In the genomic region with DNA sequence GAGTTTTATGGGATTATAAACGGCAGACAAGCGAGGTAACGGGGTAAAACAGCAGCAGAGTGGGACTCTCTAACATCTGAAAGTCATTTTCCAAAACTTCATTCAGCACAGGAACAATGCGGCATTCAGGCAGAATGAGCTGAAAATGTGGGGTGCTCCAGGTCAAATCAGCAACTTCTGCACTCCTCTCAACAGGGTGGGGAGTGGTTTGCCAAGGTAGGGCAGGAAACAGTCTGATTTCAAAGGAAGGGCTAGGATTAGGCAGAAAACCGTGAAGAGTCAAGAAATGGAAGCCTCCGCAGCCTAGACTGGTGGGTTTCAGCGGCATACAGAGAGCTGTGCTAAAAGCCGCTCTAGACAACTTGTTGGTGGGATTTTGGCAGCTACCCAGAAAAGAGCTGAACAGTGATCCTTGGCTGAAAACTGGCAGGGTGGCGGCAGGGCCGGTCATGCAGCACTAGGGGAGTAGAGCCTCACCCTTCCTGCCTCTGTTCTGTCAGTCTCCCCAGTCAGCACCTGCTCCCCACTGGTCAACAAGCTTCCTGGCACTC, we compare ENCODE assay signal across 7 cellular contexts.
DNase-seq lines count a peak whose midpoint lies in the region; ATAC-seq and TF ChIP-seq lines count a peak whose summit lies in the region.

No MANE protein-coding gene starts in this region.

- H2AFZ ChIP-seq in IMR-90 (replicated peaks; ENCODE audit: low read length, poor library complexity) (peak overlapping the region; percentile 81), SK-N-SH (ENCODE audit: low read depth) (peak overlapping the region; percentile 88)

- peaks cover 13% of the 10 kb centered on the region for H3F3A ChIP-seq in SK-N-SH (replicated peaks; ENCODE audit: insufficient read depth)

- TF ChIP-seq RAD21 in IMR-90 (IDR thresholded peaks at IDR 0.05; ENCODE audit: low read length) = no peak
- TF ChIP-seq RAD21 in SK-N-SH (IDR thresholded peaks at IDR 0.05; ENCODE audit: low read length) = no peak; the same call in 1 of the 2 replicates

- no peaks in the 10 kb centered on the region for H3K9me3 Mint-ChIP-seq in stimulated activated naive B cell treated with anti-CD40 and anti-IgM and Interleukin-4, amounts not matched to agents 10 μg/mL and 1 μg/mL and 100 μg/mL, for 72 hours

- H3K4me2 ChIP-seq in IMR-90 (ENCODE audit: low read depth, low read length) (peak overlapping the region; percentile 10; the same call in 1 of the 2 replicates), SK-N-SH (peak overlapping the region; percentile 80)

- H3K4me3 Mint-ChIP-seq in stimulated activated naive B cell treated with anti-CD40 and anti-IgM and Interleukin-4, amounts not matched to agents 10 μg/mL and 1 μg/mL and 100 μg/mL, for 72 hours = peak overlapping the region; percentile 72 to 73

- TF ChIP-seq POLR2A in IMR-90 (IDR thresholded peaks at IDR 0.05; ENCODE audit: low read depth, low read length) (no peak), body of pancreas (IDR thresholded peaks at IDR 0.05) (no peak)

- H4K91ac ChIP-seq in IMR-90 (ENCODE audit: insufficient read depth, low read depth, low read length) = no peak overlapping the region

- no peak overlapping the region for H3K27ac ChIP-seq in IMR-90 (ENCODE audit: insufficient read depth, low read length)
- peak overlapping the region; percentile 51 to 98; a peak in 3 of 4 replicates for H3K27ac ChIP-seq in SK-N-SH (ENCODE audit: low read depth in 2 of 2, low read length in 1 of 2)
- peak overlapping the region in 2 of 4 donors; percentile 19 to 44 for H3K27ac ChIP-seq in body of pancreas

- H3K4me1 Mint-ChIP-seq in stimulated activated naive B cell treated with anti-CD40 and anti-IgM and Interleukin-4, amounts not matched to agents 10 μg/mL and 1 μg/mL and 100 μg/mL, for 72 hours = peaks cover 24 to 40% of the 10 kb centered on the region in 2 donors

- H3K23ac ChIP-seq in IMR-90 (ENCODE audit: low read depth, low read length) = peak overlapping the region; percentile 21; the same call in 1 of the 2 replicates

- POLR2A ChIA-PET in IMR-90 (lab: Charles Lee; ENCODE audit: unreplicated experiment) (no interaction called here), SK-N-SH (lab: Yijun Ruan, JAX) (interaction anchor here (0.7 to 3.7 kb wide), 7 partner anchors 153 to 931 kb away, joined by 3 to 19 read pairs (median 6); no protein-coding TSS in a partner anchor)

- H3K9me3 ChIP-seq in IMR-90 (ENCODE audit: control insufficient read depth, insufficient read depth, low read length) (no peaks in the 10 kb centered on the region), SK-N-SH (no peaks in the 10 kb centered on the region), body of pancreas (no peaks in the 10 kb centered on the region)

- H3K9me1 ChIP-seq in IMR-90 (ENCODE audit: insufficient read depth, low read length) = peaks cover 2% of the 10 kb centered on the region; the same call in 1 of the 2 replicates

- no peak overlapping the region for H3K14ac ChIP-seq in IMR-90 (replicated peaks; ENCODE audit: low read depth, low read length)

- H3K4me1 ChIP-seq in IMR-90 (ENCODE audit: control insufficient read depth, insufficient read depth, low read length) = peaks cover 2% of the 10 kb centered on the region
- peaks cover 33 to 42% of the 10 kb centered on the region in 2 experiments for H3K4me1 ChIP-seq in SK-N-SH (ENCODE audit: control insufficient read depth in 1 of 2, insufficient read depth in 2 of 2, low read depth in 1 of 2, low read length in 1 of 2)
- peaks cover 10% of the 10 kb centered on the region for H3K4me1 ChIP-seq in body of pancreas

- no peak overlapping the region for H3K9ac ChIP-seq in IMR-90 (ENCODE audit: low read depth, low read length)
- peak overlapping the region; percentile 31; the same call in 1 of the 2 replicates for H3K9ac ChIP-seq in SK-N-SH

- BruUV-seq in IMR-90 (replicated peaks; lab: Mats Ljungman, UMichigan) = no TSS peak

- H4K5ac ChIP-seq in IMR-90 (ENCODE audit: low read depth, low read length) = no peak overlapping the region

- TF ChIP-seq EP300 in SK-N-SH (IDR thresholded peaks at IDR 0.05; ENCODE audit: borderline replicate concordance in 1 of 2, low read depth in 1 of 2, low read length in 1 of 2) = no peak

- no peak overlapping the region; the same call in 1 of the 2 replicates for H2AK5ac ChIP-seq in IMR-90 (ENCODE audit: low read depth, low read length)

- no peaks in the 10 kb centered on the region for H3K9me2 ChIP-seq in SK-N-SH

- no peaks in the 10 kb centered on the region for H3K27me3 Mint-ChIP-seq in stimulated activated naive B cell treated with anti-CD40 and anti-IgM and Interleukin-4, amounts not matched to agents 10 μg/mL and 1 μg/mL and 100 μg/mL, for 72 hours

- CTCF ChIA-PET in IMR-90 (lab: Yijun Ruan, JAX) (interaction anchor here (1.1 to 1.9 kb wide), 3 partner anchors 15 to 931 kb away, joined by 3 to 6 read pairs (median 5); no protein-coding TSS in a partner anchor), SK-N-SH (lab: Yijun Ruan, JAX) (interaction anchor here (0.7 to 5.6 kb wide), 19 partner anchors 13 to 971 kb away, joined by 3 to 67 read pairs (median 5); a partner anchor contains a TSS)

- H3K79me1 ChIP-seq in IMR-90 (ENCODE audit: low read depth in 1 of 2, low read length in 2 of 2) = no peaks in the 10 kb centered on the region

- H3K18ac ChIP-seq in IMR-90 (ENCODE audit: low read depth, low read length) = no peak overlapping the region

- intact Hi-C loops in IMR-90 (cut with micrococcal nuclease) (loop anchor here (5.0 kb wide), 2 partner anchors 341 to 929 kb away; no protein-coding TSS in a partner anchor), body of pancreas (cut with DNase I) (no loop called here), left colon (cut with DNase I, micrococcal nuclease) (loop anchor here in 1 of 2 donors (5.0 to 10.0 kb wide), 3 partner anchors 156 to 534 kb away; a partner anchor contains a TSS)

- in situ Hi-C loops in IMR-90 (cut with MboI; ENCODE audit: low sequenced_read_pairs) = loop anchor here (25.0 kb wide), 1 partner anchor 451 kb away; no protein-coding TSS in a partner anchor

- H3K36me3 ChIP-seq in IMR-90 (ENCODE audit: control insufficient read depth, insufficient read depth, low read length) (no peaks in the 10 kb centered on the region), SK-N-SH (replicated peaks in 1 of 2; ENCODE audit: control insufficient read depth in 1 of 2, insufficient read depth in 2 of 2, low read length in 1 of 2) (no peaks in the 10 kb centered on the region), body of pancreas (replicated peaks in 1 of 2; ENCODE audit: insufficient read depth in 1 of 2, low read depth in 2 of 2) (no peaks in the 10 kb centered on the region)

- H3K79me2 ChIP-seq in SK-N-SH (ENCODE audit: insufficient read depth) = no peaks in the 10 kb centered on the region

- H4K8ac ChIP-seq in IMR-90 (ENCODE audit: low read depth in 2 of 2, low read length in 2 of 2) = no peak overlapping the region; a peak in 1 of 4 replicates

- TF ChIP-seq CTCF in IMR-90 (conservative IDR thresholded peaks at IDR 0.05; ENCODE audit: low read depth, low read length) = no peak
- TF ChIP-seq CTCF in SK-N-SH (IDR thresholded peaks at IDR 0.05) = no peak
- TF ChIP-seq CTCF in body of pancreas (IDR thresholded peaks at IDR 0.05) = no peak

- H2BK120ac ChIP-seq in IMR-90 (ENCODE audit: low read depth, low read length) = no peak overlapping the region

- H3K27ac Mint-ChIP-seq in stimulated activated naive B cell treated with anti-CD40 and anti-IgM and Interleukin-4, amounts not matched to agents 10 μg/mL and 1 μg/mL and 100 μg/mL, for 72 hours = peak overlapping the region; percentile 85

- no peak overlapping the region for H3K56ac ChIP-seq in IMR-90 (ENCODE audit: extremely low read depth, insufficient read depth, low read length)

- 49% methylated on average over 3 of the region's 10 CpGs; no CpG with 5 or more reads in 1 of the 2 experiments for WGBS in IMR-90 (ENCODE audit: extremely low coverage in 2 of 2, insufficient read length in 1 of 2), 2 experiments
- 17% methylated on average over 10 of the region's 10 CpGs for WGBS in SK-N-SH (ENCODE audit: low lambda C conversion rate)
- 28 to 38% methylated on average over 10 of the region's 10 CpGs for WGBS in body of pancreas, 2 donors

- H2BK15ac ChIP-seq in IMR-90 (ENCODE audit: low read depth, low read length) = no peak overlapping the region; the same call in 2 of the 3 replicates

- ATAC-seq in IMR-90 (ENCODE audit: low read depth) = no peak
- no peak for ATAC-seq in body of pancreas
- peak; percentile 56 for ATAC-seq in left colon
- no peak for ATAC-seq in stimulated activated naive B cell treated with anti-CD40 and anti-IgM and Interleukin-4, amounts not matched to agents 10 μg/mL and 1 μg/mL and 100 μg/mL, for 72 hours (replicated peaks)
- no peak for ATAC-seq in HG02852 (IDR thresholded peaks at IDR 0.05; ENCODE audit: unreplicated experiment)
- no peak for ATAC-seq in HG03457 (IDR thresholded peaks at IDR 0.05; ENCODE audit: unreplicated experiment)

- no peaks in the 10 kb centered on the region for H4K20me1 ChIP-seq in IMR-90 (ENCODE audit: insufficient read depth, low read length)
- no peaks in the 10 kb centered on the region for H4K20me1 ChIP-seq in SK-N-SH (ENCODE audit: insufficient read depth)

- no peaks in the 10 kb centered on the region for H3K36me3 Mint-ChIP-seq in stimulated activated naive B cell treated with anti-CD40 and anti-IgM and Interleukin-4, amounts not matched to agents 10 μg/mL and 1 μg/mL and 100 μg/mL, for 72 hours

- H3K4me3 ChIP-seq in IMR-90 (ENCODE audit: insufficient read depth, low read depth, low read length) (no peak overlapping the region), SK-N-SH (ENCODE audit: low read depth in 2 of 2, low read length in 1 of 2) (peak overlapping the region; percentile 33 to 41), body of pancreas (no peak overlapping the region)

- no peaks in the 10 kb centered on the region for H3K27me3 ChIP-seq in IMR-90 (ENCODE audit: control insufficient read depth, insufficient read depth, low read length)
- H3K27me3 ChIP-seq in SK-N-SH (ENCODE audit: insufficient read depth) = no peaks in the 10 kb centered on the region
- H3K27me3 ChIP-seq in body of pancreas = no peaks in the 10 kb centered on the region

- no peak overlapping the region for H2BK5ac ChIP-seq in IMR-90 (ENCODE audit: low read depth, low read length, poor library complexity, severe bottlenecking)

- no peak overlapping the region for H2AK9ac ChIP-seq in IMR-90 (replicated peaks; ENCODE audit: low read depth, low read length, poor library complexity)

- dilution Hi-C loops in IMR-90 (cut with HindIII; ENCODE audit: low sequenced_read_pairs, unreplicated experiment) = no loop called here

- peak overlapping the region; percentile 16; the same call in 1 of the 2 replicates for H2BK20ac ChIP-seq in IMR-90 (ENCODE audit: low read depth, low read length)

- DNase-seq in IMR-90 (no peak), SK-N-SH (peak; percentile 10), body of pancreas (peak in 3 of 4 donors; percentile 13 to 30 (median 21)), left colon (peak; percentile 45 to 53)
- DNase-seq in stimulated activated naive B cell treated with anti-CD40 and anti-IgM and Interleukin-4, amounts not matched to agents 10 μg/mL and 1 μg/mL and 100 μg/mL, for 72 hours = no peak

- no peak overlapping the region; the same call in 1 of the 2 replicates for H3K4ac ChIP-seq in IMR-90 (ENCODE audit: low read depth, low read length)

TF ChIP-seq in IMR-90, 13 proteins besides CTCF, POLR2A, EP300 and RAD21 (continues in another document):
- no peak for TF ChIP-seq CHD1 (IDR thresholded peaks at IDR 0.05; ENCODE audit: low read depth, low read length)

TF ChIP-seq in SK-N-SH, 30 proteins besides CTCF, POLR2A, EP300 and RAD21 (continues in another document):
- TF ChIP-seq CHD2 (IDR thresholded peaks at IDR 0.05; ENCODE audit: low read length, partially characterized antibody) = peak; percentile 26

Comparison
In these comparisons a context has a peak if more than half of its experiments do, and no peak if none do; other contexts are left out.
1. DNase-seq: peak in SK-N-SH (single experiment), body of pancreas (3 of 4) and left colon (2 of 2); none in IMR-90 (single experiment) and stimulated activated naive B cell treated with anti-CD40 and anti-IgM and Interleukin-4, amounts not matched to agents 10 μg/mL and 1 μg/mL and 100 μg/mL, for 72 hours (single experiment).
2. H3K4me3 ChIP-seq: peak in SK-N-SH (2 of 2); none in IMR-90 (single experiment) and body of pancreas (0 of 2).